In the genomic region with DNA sequence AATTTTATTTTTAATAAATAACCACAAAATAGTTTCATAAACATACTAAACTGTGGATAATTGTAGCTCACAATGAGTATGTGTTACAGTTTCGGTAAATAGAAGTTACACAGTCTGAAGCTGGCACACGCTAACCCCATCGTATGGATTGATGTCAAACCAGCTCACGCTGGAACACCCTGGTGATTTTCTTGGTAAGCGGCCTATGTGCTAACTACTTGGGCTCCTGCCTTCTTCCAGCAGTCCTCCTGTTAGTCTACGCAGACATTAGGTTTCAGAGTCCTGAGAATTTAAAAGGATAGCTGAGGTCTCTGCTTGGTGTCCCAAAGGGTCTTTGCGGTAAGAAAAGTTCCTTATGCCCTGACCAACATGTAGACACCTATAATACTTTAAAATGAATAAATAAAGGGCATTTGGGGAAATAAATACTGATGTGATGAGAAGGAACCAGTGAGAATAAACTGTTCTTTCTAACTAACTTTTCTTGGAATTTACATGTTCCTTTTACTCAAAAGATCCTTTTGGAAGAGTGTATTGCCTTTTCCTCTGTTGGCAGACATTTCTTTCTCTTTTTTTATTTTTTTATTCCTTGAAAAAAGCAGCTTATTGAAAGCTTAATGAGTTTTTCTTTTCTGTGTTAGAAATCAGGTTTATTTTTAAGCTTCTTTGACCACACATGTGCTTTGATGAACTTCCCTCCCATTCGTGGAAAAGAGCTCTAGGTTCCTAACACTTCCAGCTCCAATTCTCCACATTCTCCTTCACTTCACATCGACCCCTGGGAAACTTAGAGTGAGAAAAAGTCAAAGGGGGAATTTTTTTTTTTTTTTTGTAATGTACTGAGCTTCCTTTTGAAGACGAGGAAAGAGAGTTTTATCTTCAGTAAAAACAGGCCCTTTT, we compare ENCODE assay signal across 14 cellular contexts.
DNase-seq lines count a peak whose midpoint lies in the region; ATAC-seq and TF ChIP-seq lines count a peak whose summit lies in the region.
"Had no signal": no experiment of that assay in that cellular context is flagged by ENCODE, and none has a peak within 500 bp of the region (broad histone marks: within the 10 kb centered on the region; RNA-seq: fewer than 3 reads in every experiment).

No MANE protein-coding gene starts in this region.

- DNase-seq in AG10803 (ENCODE audit: low read depth) (peak; percentile 38), ascending aorta (ENCODE audit: low spot score in 2 of 2) (peak in 1 of 2 donors; percentile 68), right cardiac atrium (peak in 2 of 3 donors; percentile 31 to 43), retinal pigment epithelial cell (ENCODE audit: low read depth) (peak; percentile 54), amygdala (lab: John Stamatoyannopoulos, UW) (no peak), SHP77 treated with DMSO at 0.1 percent for 48 hours (lab: John Stamatoyannopoulos, UW) (no peak)
- DNase-seq in activated CD8-positive, alpha-beta T cell treated with anti-CD3 and anti-CD28 coated beads for 36 hours = no peak
- DNase-seq in stimulated activated effector memory CD8-positive, alpha-beta T cell treated with anti-CD3 and anti-CD28 coated beads, Interleukin-12 subunit alpha, Interleukin-12 subunit beta, amount 100 ng/mL, for 72 hours (ENCODE audit: low spot score in 2 of 2) = no peak
- DNase-seq: activated CD4-positive, alpha-beta T cell treated with anti-CD3 and anti-CD28 coated beads for 4 hours; activated gamma-delta T cell; cortex of kidney; DMS79 treated with DMSO at 0.1 percent for 48 hours; NCI-H1092 treated with DMSO at 0.1 percent for 48 hours; stimulated activated CD4-positive, alpha-beta T cell treated with anti-CD3 and anti-CD28 coated beads, Interleukin-15, amount 100 ng/mL, for 24 hours had no signal

- no peaks in the 10 kb centered on the region for H3K4me1 Mint-ChIP-seq in activated CD8-positive, alpha-beta T cell treated with anti-CD3 and anti-CD28 coated beads for 36 hours (ENCODE audit: low read depth)
- H3K4me1 Mint-ChIP-seq in stimulated activated effector memory CD8-positive, alpha-beta T cell treated with anti-CD3 and anti-CD28 coated beads, Interleukin-12 subunit alpha, Interleukin-12 subunit beta, amount 100 ng/mL, for 72 hours = no peaks in the 10 kb centered on the region

- no peaks in the 10 kb centered on the region for H3K9me3 Mint-ChIP-seq in activated CD8-positive, alpha-beta T cell treated with anti-CD3 and anti-CD28 coated beads for 36 hours
- H3K9me3 Mint-ChIP-seq in stimulated activated effector memory CD8-positive, alpha-beta T cell treated with anti-CD3 and anti-CD28 coated beads, Interleukin-12 subunit alpha, Interleukin-12 subunit beta, amount 100 ng/mL, for 72 hours = no peaks in the 10 kb centered on the region

- H3K4me1 ChIP-seq in ascending aorta = peaks cover 6 to 8% of the 10 kb centered on the region in 2 donors
- H3K4me1 ChIP-seq in right cardiac atrium (ENCODE audit: control insufficient read depth, insufficient read depth, low read length) = peaks cover 4% of the 10 kb centered on the region

- ATAC-seq in right cardiac atrium = peak; percentile 79 to 85
- ATAC-seq in activated CD8-positive, alpha-beta T cell treated with anti-CD3 and anti-CD28 coated beads for 36 hours = no peak
- no peak for ATAC-seq in stimulated activated effector memory CD8-positive, alpha-beta T cell treated with anti-CD3 and anti-CD28 coated beads, Interleukin-12 subunit alpha, Interleukin-12 subunit beta, amount 100 ng/mL, for 72 hours

- H3K27me3 ChIP-seq in ascending aorta = no peaks in the 10 kb centered on the region
- no peaks in the 10 kb centered on the region for H3K27me3 ChIP-seq in right cardiac atrium (ENCODE audit: control insufficient read depth, insufficient read depth)

- H3K9me3 ChIP-seq in ascending aorta = no peaks in the 10 kb centered on the region
- no peaks in the 10 kb centered on the region for H3K9me3 ChIP-seq in right cardiac atrium (ENCODE audit: control insufficient read depth, low read length)

- TF ChIP-seq CTCF in AG10803 (conservative IDR thresholded peaks at IDR 0.05; ENCODE audit: low read length) (no peak), ascending aorta (IDR thresholded peaks at IDR 0.05) (no peak), retinal pigment epithelial cell (conservative IDR thresholded peaks at IDR 0.05; ENCODE audit: low read depth, low read length) (no peak)
- no peak for TF ChIP-seq CTCF in activated CD8-positive, alpha-beta T cell treated with anti-CD3 and anti-CD28 coated beads for 36 hours (IDR thresholded peaks at IDR 0.05)

- peak overlapping the region; percentile 74 to 82 for H3K27ac ChIP-seq in ascending aorta
- peak overlapping the region; percentile 42 for H3K27ac ChIP-seq in right cardiac atrium (ENCODE audit: low read length)

- CTCF ChIA-PET in activated CD8-positive, alpha-beta T cell treated with anti-CD3 and anti-CD28 coated beads for 36 hours (lab: Charles Lee) = interaction anchor here (1.0 to 1.5 kb wide), 2 partner anchors 79 to 325 kb away, joined by 3 read pairs; no protein-coding TSS in a partner anchor

- no peaks in the 10 kb centered on the region for H3K36me3 ChIP-seq in ascending aorta

- H3K4me3 Mint-ChIP-seq in activated CD8-positive, alpha-beta T cell treated with anti-CD3 and anti-CD28 coated beads for 36 hours = no peak overlapping the region
- H3K4me3 Mint-ChIP-seq in stimulated activated effector memory CD8-positive, alpha-beta T cell treated with anti-CD3 and anti-CD28 coated beads, Interleukin-12 subunit alpha, Interleukin-12 subunit beta, amount 100 ng/mL, for 72 hours = no peak overlapping the region

- H3K36me3 Mint-ChIP-seq in activated CD8-positive, alpha-beta T cell treated with anti-CD3 and anti-CD28 coated beads for 36 hours (ENCODE audit: low read depth) = no peaks in the 10 kb centered on the region
- H3K36me3 Mint-ChIP-seq in stimulated activated effector memory CD8-positive, alpha-beta T cell treated with anti-CD3 and anti-CD28 coated beads, Interleukin-12 subunit alpha, Interleukin-12 subunit beta, amount 100 ng/mL, for 72 hours = no peaks in the 10 kb centered on the region

- intact Hi-C loops in ascending aorta (cut with DNase I) = loop anchor here (1.0 to 10.0 kb wide), 5 partner anchors 13 to 321 kb away; a partner anchor contains a TSS
- intact Hi-C loops in right cardiac atrium (cut with DNase I) = no loop called here
- intact Hi-C loops in activated CD8-positive, alpha-beta T cell treated with anti-CD3 and anti-CD28 coated beads for 36 hours (cut with micrococcal nuclease) = no loop called here

- H3K27me3 Mint-ChIP-seq in activated CD8-positive, alpha-beta T cell treated with anti-CD3 and anti-CD28 coated beads for 36 hours = peaks cover 6% of the 10 kb centered on the region

- 52% methylated on average over 10 of the region's 10 CpGs for WGBS in right cardiac atrium

- H3K4me3 ChIP-seq in AG10803 (ENCODE audit: low read length) (no peak overlapping the region), ascending aorta (peak overlapping the region in 1 of 2 donors; percentile 8), right cardiac atrium (ENCODE audit: low read length) (no peak overlapping the region), retinal pigment epithelial cell (ENCODE audit: low read length) (no peak overlapping the region)

- POLR2A ChIA-PET in activated CD8-positive, alpha-beta T cell treated with anti-CD3 and anti-CD28 coated beads for 36 hours (lab: Charles Lee) = no interaction called here

- no peak overlapping the region for H3K27ac Mint-ChIP-seq in activated CD8-positive, alpha-beta T cell treated with anti-CD3 and anti-CD28 coated beads for 36 hours
- no peak overlapping the region for H3K27ac Mint-ChIP-seq in stimulated activated effector memory CD8-positive, alpha-beta T cell treated with anti-CD3 and anti-CD28 coated beads, Interleukin-12 subunit alpha, Interleukin-12 subunit beta, amount 100 ng/mL, for 72 hours

Comparison
In these comparisons a context has a peak if more than half of its experiments do, and no peak if none do; other contexts are left out.
1. DNase-seq: peak in AG10803 (single experiment), right cardiac atrium (2 of 3) and retinal pigment epithelial cell (single experiment); none in amygdala (0 of 56), activated CD8-positive, alpha-beta T cell treated with anti-CD3 and anti-CD28 coated beads for 36 hours (single experiment), stimulated activated effector memory CD8-positive, alpha-beta T cell treated with anti-CD3 and anti-CD28 coated beads, Interleukin-12 subunit alpha, Interleukin-12 subunit beta, amount 100 ng/mL, for 72 hours (0 of 2) and SHP77 treated with DMSO at 0.1 percent for 48 hours (single experiment).
2. ATAC-seq: peak in right cardiac atrium (2 of 2); none in activated CD8-positive, alpha-beta T cell treated with anti-CD3 and anti-CD28 coated beads for 36 hours (single experiment) and stimulated activated effector memory CD8-positive, alpha-beta T cell treated with anti-CD3 and anti-CD28 coated beads, Interleukin-12 subunit alpha, Interleukin-12 subunit beta, amount 100 ng/mL, for 72 hours (single experiment).